ENCODE assay signal across 8 cellular contexts in the genomic region with DNA sequence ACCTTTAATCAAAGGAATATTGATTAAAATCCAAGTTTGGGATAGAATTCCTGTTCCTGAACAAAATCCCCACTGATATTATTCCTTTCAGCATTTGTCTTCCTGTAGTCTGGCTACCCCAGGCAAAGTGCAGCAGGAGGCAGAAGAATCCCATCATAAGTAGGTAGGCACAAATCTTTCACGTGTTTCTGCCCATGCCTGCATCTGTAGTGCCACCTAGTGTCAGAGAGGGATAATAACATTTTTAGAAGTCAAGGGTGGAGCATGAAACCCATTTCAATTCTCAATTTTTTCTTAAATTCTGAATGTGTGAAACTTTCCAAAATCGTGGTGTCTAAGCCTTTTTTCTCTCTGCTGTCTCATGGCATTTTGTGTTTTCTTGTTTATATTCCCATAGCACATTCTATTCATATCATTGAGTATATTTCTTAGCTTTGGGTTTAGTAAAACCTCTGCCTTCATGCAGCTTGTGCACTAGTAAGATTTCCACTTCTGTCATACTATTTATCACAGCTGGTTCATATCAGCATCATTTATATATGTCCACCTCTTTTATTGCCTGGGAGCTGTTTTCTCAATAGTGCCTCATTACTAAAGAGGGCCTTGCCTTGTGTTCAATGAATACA. TPM values are rescaled to one million over a fixed set of nuclear protein-coding genes. Genes with fewer than 3 reads are reported as not detected.
DNase-seq lines count a peak whose midpoint lies in the region; ATAC-seq, FAIRE-seq and TF ChIP-seq lines count a peak whose summit lies in the region.

No MANE protein-coding gene starts in this region.

- H3K4me3 Mint-ChIP-seq in activated naive CD4-positive, alpha-beta T cell treated with anti-CD3 and anti-CD28 coated beads for 36 hours = no peak overlapping the region

- H3K27ac ChIP-seq in cardiac muscle cell = no peak overlapping the region

- ATAC-seq in GM21515 (IDR thresholded peaks at IDR 0.05; ENCODE audit: unreplicated experiment) (peak; percentile 80), sciatic nerve (peak; percentile 75)

- no peaks in the 10 kb centered on the region for H3K9me3 Mint-ChIP-seq in activated naive CD4-positive, alpha-beta T cell treated with anti-CD3 and anti-CD28 coated beads for 36 hours

- no peaks in the 10 kb centered on the region for H3K36me3 ChIP-seq in cardiac muscle cell

- H3K4me1 Mint-ChIP-seq in activated naive CD4-positive, alpha-beta T cell treated with anti-CD3 and anti-CD28 coated beads for 36 hours (ENCODE audit: low read depth) = no peaks in the 10 kb centered on the region

- no peak overlapping the region for H3K27ac Mint-ChIP-seq in activated naive CD4-positive, alpha-beta T cell treated with anti-CD3 and anti-CD28 coated beads for 36 hours

- no peaks in the 10 kb centered on the region for H3K9me3 ChIP-seq in cardiac muscle cell (ENCODE audit: low read depth)

- H3K4me3 ChIP-seq in cardiac muscle cell = no peak overlapping the region

- DNase-seq in HuH-7.5 (ENCODE audit: low spot score) (peak; percentile 8), NOMO-1 treated with DMSO at 0.1 percent for 48 hours (lab: John Stamatoyannopoulos, UW; ENCODE audit: unreplicated experiment) (peak; percentile 66), cardiac muscle cell (ENCODE audit: low read depth in 1 of 2, low spot score in 1 of 2) (peak; percentile 71 to 82), sciatic nerve (ENCODE audit: low spot score) (no peak), putamen (ENCODE audit: low spot score) (no peak)
- DNase-seq in activated naive CD4-positive, alpha-beta T cell treated with anti-CD3 and anti-CD28 coated beads for 36 hours = peak; percentile 56

- intact Hi-C loops in activated naive CD4-positive, alpha-beta T cell treated with anti-CD3 and anti-CD28 coated beads for 36 hours (cut with micrococcal nuclease) = loop anchor here (1.0 to 2.0 kb wide), 7 partner anchors 42 to 638 kb away; no protein-coding TSS in a partner anchor
- intact Hi-C loops in sciatic nerve (cut with DNase I) = no loop called here

- H3K4me1 ChIP-seq in cardiac muscle cell (ENCODE audit: low read depth) = no peaks in the 10 kb centered on the region

- no peaks in the 10 kb centered on the region for H3K27me3 ChIP-seq in cardiac muscle cell

- CTCF ChIA-PET in activated naive CD4-positive, alpha-beta T cell treated with anti-CD3 and anti-CD28 coated beads for 36 hours (lab: Charles Lee) = interaction anchor here (0.7 to 1.9 kb wide), 16 partner anchors 10 to 576 kb away, joined by 3 to 9 read pairs (median 4); a partner anchor contains a TSS

- no peaks in the 10 kb centered on the region for H3K36me3 Mint-ChIP-seq in activated naive CD4-positive, alpha-beta T cell treated with anti-CD3 and anti-CD28 coated beads for 36 hours (ENCODE audit: low read depth)

- TF ChIP-seq CTCF in cardiac muscle cell (IDR thresholded peaks at IDR 0.05; ENCODE audit: low read depth, low read length) = peak; percentile 85

- peak; percentile 66 for FAIRE-seq in G401.6 (lab: Jason Lieb, UNC)

- no peaks in the 10 kb centered on the region for H3K27me3 Mint-ChIP-seq in activated naive CD4-positive, alpha-beta T cell treated with anti-CD3 and anti-CD28 coated beads for 36 hours (ENCODE audit: low read depth)

RNA-seq across cellular contexts. Expression of a gene that starts 47.8 kb away (rescaled TPM):
- not detected for total RNA-seq in activated naive CD4-positive, alpha-beta T cell treated with anti-CD3 and anti-CD28 coated beads for 36 hours
- total RNA-seq in cardiac muscle cell (12.3 and 14.8 TPM in 2 replicates), sciatic nerve (21.9 TPM)
- 6.5 and 14.6 TPM in 2 replicates for polyA plus RNA-seq in cardiac muscle cell

RNA-seq across cellular contexts. Expression of a gene that starts 53.3 kb away (rescaled TPM):
- under 1 TPM; 0.17 to 0.25 TPM for total RNA-seq in activated naive CD4-positive, alpha-beta T cell treated with anti-CD3 and anti-CD28 coated beads for 36 hours
- total RNA-seq in cardiac muscle cell = 0.07 and 0.12 TPM in 2 replicates
- polyA plus RNA-seq in cardiac muscle cell = not detected in 2 replicates
- total RNA-seq in sciatic nerve = 3.7 TPM

Comparison
In these comparisons a context has a peak if more than half of its experiments do, and no peak if none do; other contexts are left out.
1. DNase-seq: peak in HuH-7.5 (single experiment), NOMO-1 treated with DMSO at 0.1 percent for 48 hours (single experiment), activated naive CD4-positive, alpha-beta T cell treated with anti-CD3 and anti-CD28 coated beads for 36 hours (single experiment) and cardiac muscle cell (2 of 2); none in sciatic nerve (single experiment) and putamen (single experiment).
2. RNA of a gene that starts 47.8 kb away (total RNA-seq): 21.9 TPM in sciatic nerve (single experiment) and 12.3 to 14.8 TPM in cardiac muscle cell; not detected in activated naive CD4-positive, alpha-beta T cell treated with anti-CD3 and anti-CD28 coated beads for 36 hours; every median in the first group is over 10 times any median in the second.